In genomic region chr21:29473808-29474207, GRCh38 we compare ENCODE assay signal across 14 cellular contexts.
DNase-seq lines count a peak whose midpoint lies in the region; ATAC-seq and TF ChIP-seq lines count a peak whose summit lies in the region.
"Had no signal": no experiment of that assay in that cellular context is flagged by ENCODE, and none has a peak within 500 bp of the region (broad histone marks: within the 10 kb centered on the region; RNA-seq: fewer than 3 reads in every experiment).

No MANE protein-coding gene starts in this region.

- no peaks in the 10 kb centered on the region for H3K9me3 ChIP-seq in CD4-positive, CD25-positive, alpha-beta regulatory T cell (ENCODE audit: control insufficient read depth in 2 of 2, low read length in 2 of 2)
- H3K9me3 ChIP-seq in right lobe of liver, result no peaks in the 10 kb centered on the region
- no peaks in the 10 kb centered on the region for H3K9me3 ChIP-seq in uterus
- H3K9me3 ChIP-seq: BE2C, Caco-2, HAP-1 had no signal

- no peak for ATAC-seq in CD4-positive, CD25-positive, alpha-beta regulatory T cell (ENCODE audit: low read depth in 2 of 2)
- ATAC-seq in right lobe of liver, result peak; percentile 89 to 90 (median 90)
- ATAC-seq in stimulated activated effector memory CD8-positive, alpha-beta T cell treated with anti-CD3 and anti-CD28 coated beads, Interleukin-12 subunit alpha, Interleukin-12 subunit beta, amount 100 ng/mL, for 72 hours, result peak; percentile 24

- H3K4me3 ChIP-seq in CD4-positive, CD25-positive, alpha-beta regulatory T cell (ENCODE audit: low read depth, low read length), result no peak overlapping the region
- no peak overlapping the region for H3K4me3 ChIP-seq in right lobe of liver
- H3K4me3 ChIP-seq in uterus, result no peak overlapping the region
- H3K4me3 ChIP-seq: GM23248, HAP-1 had no signal

- 38% methylated on average over 2 of the region's 2 CpGs for WGBS in right lobe of liver (ENCODE audit: insufficient coverage, low coverage, low lambda C conversion rate, missing lambda C conversion rate)

- H3K36me3 Mint-ChIP-seq in CD4-positive, CD25-positive, alpha-beta regulatory T cell, result peaks cover 22% of the 10 kb centered on the region
- H3K36me3 Mint-ChIP-seq in glutamatergic neuron (ENCODE audit: unreplicated experiment) (no peaks in the 10 kb centered on the region), nephron progenitor cell (ENCODE audit: low read depth) (peaks cover 5% of the 10 kb centered on the region)
- no peaks in the 10 kb centered on the region for H3K36me3 Mint-ChIP-seq in stimulated activated effector memory CD8-positive, alpha-beta T cell treated with anti-CD3 and anti-CD28 coated beads, Interleukin-12 subunit alpha, Interleukin-12 subunit beta, amount 100 ng/mL, for 72 hours

- no peak for DNase-seq in CD4-positive, CD25-positive, alpha-beta regulatory T cell
- DNase-seq in glutamatergic neuron, result no peak
- peak; percentile 40 to 68 (median 57) for DNase-seq in right lobe of liver
- no peak for DNase-seq in stimulated activated effector memory CD8-positive, alpha-beta T cell treated with anti-CD3 and anti-CD28 coated beads, Interleukin-12 subunit alpha, Interleukin-12 subunit beta, amount 100 ng/mL, for 72 hours (ENCODE audit: low spot score in 2 of 2)
- DNase-seq in uterus, result no peak
- no peak for DNase-seq in nephron progenitor cell
- DNase-seq in HCEC 1CT, result no peak
- DNase-seq: ACHN; BE2C; Caco-2; CD4-positive, alpha-beta T cell; GM23248 had no signal

- H3K27me3 Mint-ChIP-seq in CD4-positive, CD25-positive, alpha-beta regulatory T cell, result no peaks in the 10 kb centered on the region
- H3K27me3 Mint-ChIP-seq in glutamatergic neuron (ENCODE audit: unreplicated experiment), result peaks cover 6% of the 10 kb centered on the region
- H3K27me3 Mint-ChIP-seq in nephron progenitor cell (ENCODE audit: low read depth, poor library complexity), result no peaks in the 10 kb centered on the region
- H3K27me3 Mint-ChIP-seq: CD4-positive, alpha-beta T cell; IgD-negative memory B cell had no signal

- peaks cover 14 to 19% (median 15%) of the 10 kb centered on the region in 4 donors for H3K4me1 Mint-ChIP-seq in CD4-positive, CD25-positive, alpha-beta regulatory T cell
- H3K4me1 Mint-ChIP-seq in glutamatergic neuron (ENCODE audit: low read depth, unreplicated experiment) (peaks cover 35% of the 10 kb centered on the region), nephron progenitor cell (peaks cover 14% of the 10 kb centered on the region)
- H3K4me1 Mint-ChIP-seq in stimulated activated effector memory CD8-positive, alpha-beta T cell treated with anti-CD3 and anti-CD28 coated beads, Interleukin-12 subunit alpha, Interleukin-12 subunit beta, amount 100 ng/mL, for 72 hours, result no peaks in the 10 kb centered on the region

- H3K27ac ChIP-seq in CD4-positive, CD25-positive, alpha-beta regulatory T cell (ENCODE audit: insufficient read depth, low read length, poor library complexity, severe bottlenecking), result no peak overlapping the region
- H3K27ac ChIP-seq in right lobe of liver (no peak overlapping the region), uterus (no peak overlapping the region)
- H3K27ac ChIP-seq: GM23248 had no signal

- peak overlapping the region in 2 of 3 donors; percentile 15 to 22 for H3K27ac Mint-ChIP-seq in CD4-positive, CD25-positive, alpha-beta regulatory T cell
- peak overlapping the region; percentile 41 for H3K27ac Mint-ChIP-seq in glutamatergic neuron (ENCODE audit: unreplicated experiment)
- peak overlapping the region; percentile 15 for H3K27ac Mint-ChIP-seq in stimulated activated effector memory CD8-positive, alpha-beta T cell treated with anti-CD3 and anti-CD28 coated beads, Interleukin-12 subunit alpha, Interleukin-12 subunit beta, amount 100 ng/mL, for 72 hours
- no peak overlapping the region for H3K27ac Mint-ChIP-seq in nephron progenitor cell
- H3K27ac Mint-ChIP-seq: CD4-positive, alpha-beta T cell had no signal

- H3K4me3 Mint-ChIP-seq in CD4-positive, CD25-positive, alpha-beta regulatory T cell, result no peak overlapping the region
- H3K4me3 Mint-ChIP-seq in glutamatergic neuron (ENCODE audit: unreplicated experiment) (no peak overlapping the region), nephron progenitor cell (no peak overlapping the region)
- no peak overlapping the region for H3K4me3 Mint-ChIP-seq in stimulated activated effector memory CD8-positive, alpha-beta T cell treated with anti-CD3 and anti-CD28 coated beads, Interleukin-12 subunit alpha, Interleukin-12 subunit beta, amount 100 ng/mL, for 72 hours
- H3K4me3 Mint-ChIP-seq: CD4-positive, alpha-beta T cell; IgD-negative memory B cell had no signal

- no peaks in the 10 kb centered on the region for H3K27me3 ChIP-seq in CD4-positive, CD25-positive, alpha-beta regulatory T cell (ENCODE audit: control insufficient read depth, insufficient read depth, low read length)
- H3K27me3 ChIP-seq in right lobe of liver (no peaks in the 10 kb centered on the region), uterus (no peaks in the 10 kb centered on the region)
- H3K27me3 ChIP-seq: BE2C had no signal

- peaks cover 0 to 3% (median 0%) of the 10 kb centered on the region in 7 donors for H3K9me3 Mint-ChIP-seq in CD4-positive, CD25-positive, alpha-beta regulatory T cell
- H3K9me3 Mint-ChIP-seq in glutamatergic neuron (ENCODE audit: unreplicated experiment), result peaks cover 5% of the 10 kb centered on the region
- no peaks in the 10 kb centered on the region for H3K9me3 Mint-ChIP-seq in stimulated activated effector memory CD8-positive, alpha-beta T cell treated with anti-CD3 and anti-CD28 coated beads, Interleukin-12 subunit alpha, Interleukin-12 subunit beta, amount 100 ng/mL, for 72 hours
- peaks cover 9% of the 10 kb centered on the region for H3K9me3 Mint-ChIP-seq in nephron progenitor cell
- H3K9me3 Mint-ChIP-seq: IgD-negative memory B cell had no signal

- no peak for TF ChIP-seq POLR2A in right lobe of liver (IDR thresholded peaks at IDR 0.05)
- TF ChIP-seq POLR2A in uterus (IDR thresholded peaks at IDR 0.05), result no peak

- TF ChIP-seq CTCF in glutamatergic neuron (IDR thresholded peaks at IDR 0.05; ENCODE audit: partially characterized antibody, unreplicated experiment), result no peak
- no peak for TF ChIP-seq CTCF in right lobe of liver (IDR thresholded peaks at IDR 0.05)
- TF ChIP-seq CTCF in uterus (IDR thresholded peaks at IDR 0.05), result no peak
- TF ChIP-seq CTCF in nephron progenitor cell (IDR thresholded peaks at IDR 0.05), result no peak

- no peaks in the 10 kb centered on the region for H3K4me1 ChIP-seq in CD4-positive, CD25-positive, alpha-beta regulatory T cell (ENCODE audit: control insufficient read depth, insufficient read depth, low read length, poor library complexity, severe bottlenecking)
- H3K4me1 ChIP-seq in right lobe of liver (peaks cover 0 to 5% (median 0%) of the 10 kb centered on the region in 4 donors), uterus (no peaks in the 10 kb centered on the region)
- H3K4me1 ChIP-seq: BE2C, HAP-1 had no signal

- intact Hi-C loops in right lobe of liver (cut with DNase I), result no loop called here
- intact Hi-C loops in uterus (cut with DNase I; ENCODE audit: low total_unique reads), result no loop called here

- H3K36me3 ChIP-seq in CD4-positive, CD25-positive, alpha-beta regulatory T cell (ENCODE audit: control insufficient read depth, insufficient read depth, low read length), result no peaks in the 10 kb centered on the region
- H3K36me3 ChIP-seq in right lobe of liver, result no peaks in the 10 kb centered on the region
- no peaks in the 10 kb centered on the region for H3K36me3 ChIP-seq in uterus
- H3K36me3 ChIP-seq: BE2C, HAP-1 had no signal

Comparison
In these comparisons a context has a peak if more than half of its experiments do, and no peak if none do; other contexts are left out.
1. ATAC-seq: peak in right lobe of liver (4 of 4) and stimulated activated effector memory CD8-positive, alpha-beta T cell treated with anti-CD3 and anti-CD28 coated beads, Interleukin-12 subunit alpha, Interleukin-12 subunit beta, amount 100 ng/mL, for 72 hours (single experiment); none in CD4-positive, CD25-positive, alpha-beta regulatory T cell (0 of 2).
2. DNase-seq: peak in right lobe of liver (3 of 3); none in CD4-positive, CD25-positive, alpha-beta regulatory T cell (0 of 3), glutamatergic neuron (single experiment), stimulated activated effector memory CD8-positive, alpha-beta T cell treated with anti-CD3 and anti-CD28 coated beads, Interleukin-12 subunit alpha, Interleukin-12 subunit beta, amount 100 ng/mL, for 72 hours (0 of 2), uterus (0 of 2), nephron progenitor cell (single experiment) and HCEC 1CT (single experiment).